ENCODE assay signal across 8 cellular contexts in genomic region chr3:25665646-25666136, GRCh38. TPM values are rescaled to one million over a fixed set of nuclear protein-coding genes. Genes with fewer than 3 reads are reported as not detected.
A peak's percentile ranks its signal among the peaks of the same experiment; 100 is the strongest.
DNase-seq lines count a peak whose midpoint lies in the region; ATAC-seq, FAIRE-seq and TF ChIP-seq lines count a peak whose summit lies in the region.

No MANE protein-coding gene starts in this region.

- H3K27ac Mint-ChIP-seq in MCF 10A (ENCODE audit: low read depth, unreplicated experiment) (no peak overlapping the region), naive B cell (peak overlapping the region; percentile 99 to 100 (median 100))

- H3K36me3 Mint-ChIP-seq in MCF 10A (ENCODE audit: insufficient read depth, unreplicated experiment) (no peaks in the 10 kb centered on the region), naive B cell (peaks cover 0 to 7% of the 10 kb centered on the region in 2 donors)

- H3K4me1 Mint-ChIP-seq in MCF 10A (ENCODE audit: insufficient read depth, unreplicated experiment) (peaks cover 24% of the 10 kb centered on the region), naive B cell (peaks cover 39 to 51% (median 42%) of the 10 kb centered on the region in 3 donors)

- FAIRE-seq in frontal cortex (lab: Jason Lieb, UNC), result no peak

- no peaks in the 10 kb centered on the region for H3K9me3 Mint-ChIP-seq in MCF 10A (ENCODE audit: unreplicated experiment)
- H3K9me3 Mint-ChIP-seq in naive B cell, result no peaks in the 10 kb centered on the region

- intact Hi-C loops in MCF 10A (cut with micrococcal nuclease), result loop anchor here (2.0 kb wide), 1 partner anchor 117 kb away; the partner anchor contains the start of gene NGLY1

- TF ChIP-seq CTCF in MCF 10A (IDR thresholded peaks at IDR 0.05; ENCODE audit: unreplicated experiment), result no peak

- no peaks in the 10 kb centered on the region for H3K36me3 ChIP-seq in KOPT-K1 (ENCODE audit: insufficient read depth, low read length)

- POLR2A ChIA-PET in MCF 10A (lab: Yijun Ruan, JAX), result interaction anchor here (0.7 to 5.2 kb wide), 6 partner anchors 17 to 124 kb away, joined by 3 to 41 read pairs (median 4); partner anchors contain the start of genes NGLY1 and OXSM

- H3K9me3 ChIP-seq in KOPT-K1 (ENCODE audit: insufficient read depth, low read length, poor library complexity, severe bottlenecking), result no peaks in the 10 kb centered on the region

- CTCF ChIA-PET in MCF 10A (lab: Yijun Ruan, JAX), result interaction anchor here (1.1 to 1.9 kb wide), 2 partner anchors 18 to 118 kb away, joined by 4 to 9 read pairs; partner anchors contain the start of gene NGLY1

- BruUV-seq in MCF 10A (replicated peaks; lab: Mats Ljungman, UMichigan), result no TSS peak

- peak overlapping the region; percentile 94 for H3K27ac ChIP-seq in KOPT-K1 (ENCODE audit: low read depth, low read length, poor library complexity, severe bottlenecking)

- H3K4me3 Mint-ChIP-seq in MCF 10A (ENCODE audit: unreplicated experiment), result peak overlapping the region; percentile 99
- H3K4me3 Mint-ChIP-seq in naive B cell, result peak overlapping the region; percentile 94 to 100 (median 99)

- ATAC-seq in naive B cell (ENCODE audit: low read depth in 2 of 2) (no peak), HG03571 (IDR thresholded peaks at IDR 0.05; ENCODE audit: unreplicated experiment) (no peak), GM21825 (IDR thresholded peaks at IDR 0.05; ENCODE audit: unreplicated experiment) (no peak)

- H3K27me3 Mint-ChIP-seq in MCF 10A (ENCODE audit: insufficient read depth, unreplicated experiment), result no peaks in the 10 kb centered on the region
- H3K27me3 Mint-ChIP-seq in naive B cell, result no peaks in the 10 kb centered on the region

- peak; percentile 50 to 53 for DNase-seq in AML-193 (lab: John Stamatoyannopoulos, UW)
- no peak for DNase-seq in MCF 10A (ENCODE audit: unreplicated experiment)
- DNase-seq in naive B cell, result peak; percentile 11
- DNase-seq in frontal cortex (ENCODE audit: low spot score in 2 of 2), result no peak
- no peak for DNase-seq in HPDE6-E6E7 (ENCODE audit: extremely low spot score)

RNA-seq across cellular contexts. Expression of gene TOP2B, which starts 1.0 kb away (rescaled TPM):
- total RNA-seq in MCF 10A (2022), result 77.8 and 88.7 TPM in 2 replicates
- 10 to 100 TPM; 44.4 to 95.7 (median 66.8) TPM for polyA plus RNA-seq in naive B cell (ENCODE audit: low read depth in 6 of 6)
- 423 TPM for total RNA-seq in frontal cortex

Comparison
In these comparisons a context has a peak if more than half of its experiments do, and no peak if none do; other contexts are left out.
1. DNase-seq: peak in AML-193 (2 of 2) and naive B cell (single experiment); none in MCF 10A (single experiment), frontal cortex (0 of 2) and HPDE6-E6E7 (single experiment).